8 cellular contexts compared by ENCODE assay signal in the genomic region with DNA sequence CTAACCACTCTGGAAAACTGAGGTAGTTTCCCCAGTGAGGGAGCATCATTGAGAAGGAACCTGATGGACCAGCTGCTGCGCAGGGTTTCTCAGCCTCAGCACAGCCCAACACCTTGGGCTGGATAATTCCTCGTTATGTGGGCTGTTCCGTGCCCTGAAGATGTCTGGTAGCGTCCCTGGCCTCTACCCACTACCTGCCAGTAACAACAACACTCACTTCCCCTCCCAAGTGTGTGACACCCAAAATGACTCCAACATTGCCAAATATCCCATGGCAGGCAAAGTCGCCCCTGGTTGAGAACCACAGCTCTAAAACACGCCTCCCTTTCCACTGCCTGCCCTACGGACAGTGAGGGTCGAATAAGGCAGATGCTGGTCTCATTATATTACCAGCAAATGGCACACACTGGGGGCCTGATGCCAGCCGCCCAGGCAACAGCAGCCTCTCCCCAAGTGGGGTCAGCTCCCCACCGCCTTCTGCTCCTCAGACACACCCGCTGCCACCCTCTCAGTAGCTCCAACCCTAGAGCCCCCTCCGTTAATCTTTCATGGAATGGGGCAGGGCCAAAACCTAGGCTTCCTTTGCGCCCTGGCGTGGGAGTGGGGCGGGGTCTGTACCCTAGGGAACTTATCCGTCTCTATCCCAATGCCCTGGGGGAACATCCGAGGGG. TPM values are rescaled to one million over a fixed set of nuclear protein-coding genes. Genes with fewer than 3 reads are reported as not detected.
DNase-seq lines count a peak whose midpoint lies in the region; TF ChIP-seq lines count a peak whose summit lies in the region.

No MANE protein-coding gene starts in this region.

- H3K36me3 Mint-ChIP-seq in T-helper 1 cell treated with Interleukin-12 subunit alpha and Interleukin-12 subunit beta and Interleukin-4 antibody, amounts not matched to agents 30 μg/mL and 1 μg/mL, for 36 hours (ENCODE audit: low read depth) = peaks cover 9% of the 10 kb centered on the region

- DNase-seq in T-helper 1 cell (no peak), iPS DF 6.9 (ENCODE audit: low read depth, low spot score) (no peak), suprapubic skin (ENCODE audit: low spot score in 2 of 2) (no peak), OCI-M1 (lab: John Stamatoyannopoulos, UW) (no peak), NCI-H1105 (lab: John Stamatoyannopoulos, UW) (no peak)
- no peak for DNase-seq in activated CD4-positive, alpha-beta T cell treated with anti-CD3 and anti-CD28 coated beads, Interleukin-2, amount 50 U/mL, for 4 hours

- H3K27me3 ChIP-seq in iPS DF 6.9 (ENCODE audit: control insufficient read depth, insufficient read depth, low read length) = no peaks in the 10 kb centered on the region
- H3K27me3 ChIP-seq in suprapubic skin = no peaks in the 10 kb centered on the region

- peaks cover 45% of the 10 kb centered on the region for H3K4me1 Mint-ChIP-seq in T-helper 1 cell treated with Interleukin-12 subunit alpha and Interleukin-12 subunit beta and Interleukin-4 antibody, amounts not matched to agents 30 μg/mL and 1 μg/mL, for 36 hours (ENCODE audit: low read depth)

- H3K27ac ChIP-seq in VCaP (peak overlapping the region; percentile 63; the same call in 1 of the 2 replicates), iPS DF 6.9 (ENCODE audit: low read length) (no peak overlapping the region), suprapubic skin (peak overlapping the region; percentile 85)

- H3K27ac Mint-ChIP-seq in T-helper 1 cell treated with Interleukin-12 subunit alpha and Interleukin-12 subunit beta and Interleukin-4 antibody, amounts not matched to agents 30 μg/mL and 1 μg/mL, for 36 hours = peak overlapping the region; percentile 68

- peak overlapping the region; percentile 91 for H3K4me3 Mint-ChIP-seq in T-helper 1 cell treated with Interleukin-12 subunit alpha and Interleukin-12 subunit beta and Interleukin-4 antibody, amounts not matched to agents 30 μg/mL and 1 μg/mL, for 36 hours

- H3K9me3 ChIP-seq in iPS DF 6.9 (ENCODE audit: control insufficient read depth, insufficient read depth, low read length) = no peaks in the 10 kb centered on the region
- H3K9me3 ChIP-seq in suprapubic skin = no peaks in the 10 kb centered on the region

- peak in 1 of 2 donors; percentile 23 for TF ChIP-seq POLR2A in suprapubic skin (IDR thresholded peaks at IDR 0.05)

- no CpG with 5 or more reads among the region's 17 CpGs for WGBS in iPS DF 6.9 (ENCODE audit: insufficient coverage, insufficient read length)
- 37% methylated on average over 12 of the region's 17 CpGs for WGBS in suprapubic skin

- H3K36me3 ChIP-seq in iPS DF 6.9 (ENCODE audit: control insufficient read depth, insufficient read depth, low read length) = no peaks in the 10 kb centered on the region
- no peaks in the 10 kb centered on the region for H3K36me3 ChIP-seq in suprapubic skin

- no peak for TF ChIP-seq EP300 in suprapubic skin (IDR thresholded peaks at IDR 0.05)

- H3K4me1 ChIP-seq in iPS DF 6.9 (ENCODE audit: control insufficient read depth, insufficient read depth, low read length) = peaks cover 11% of the 10 kb centered on the region
- H3K4me1 ChIP-seq in suprapubic skin = peaks cover 50% of the 10 kb centered on the region

- no peaks in the 10 kb centered on the region for H3K27me3 Mint-ChIP-seq in T-helper 1 cell treated with Interleukin-12 subunit alpha and Interleukin-12 subunit beta and Interleukin-4 antibody, amounts not matched to agents 30 μg/mL and 1 μg/mL, for 36 hours (ENCODE audit: low read depth)

- no peaks in the 10 kb centered on the region for H3K9me3 Mint-ChIP-seq in T-helper 1 cell treated with Interleukin-12 subunit alpha and Interleukin-12 subunit beta and Interleukin-4 antibody, amounts not matched to agents 30 μg/mL and 1 μg/mL, for 36 hours

- H3K4me3 ChIP-seq in iPS DF 6.9 (ENCODE audit: low read length) (peak overlapping the region; percentile 54; the same call in 1 of the 2 replicates), suprapubic skin (peak overlapping the region; percentile 69)

- no peak for TF ChIP-seq CTCF in VCaP (conservative IDR thresholded peaks at IDR 0.05)
- TF ChIP-seq CTCF in suprapubic skin (IDR thresholded peaks at IDR 0.05) = no peak

RNA-seq across cellular contexts. Expression of a gene that starts 1.0 kb away (rescaled TPM):
- total RNA-seq in suprapubic skin = 10 to 100 TPM; 45.9 to 82.6 (median 52.6) TPM

RNA-seq across cellular contexts. Expression of a gene that starts 32.8 kb away (rescaled TPM):
- not detected for total RNA-seq in suprapubic skin

RNA-seq across cellular contexts. Expression of a gene that starts 37.3 kb away (rescaled TPM):
- 10 to 100 TPM in 2 of 4 donors, 1 to 10 TPM in 2; 2.8 to 18.2 (median 10.4) TPM for total RNA-seq in suprapubic skin

RNA-seq across cellular contexts. Expression of a gene that starts 39.6 kb away (rescaled TPM):
- 1 to 10 TPM in 3 of 4 donors, not detected in 1; 1.3 to 2.8 (median 2.2) TPM for total RNA-seq in suprapubic skin

RNA-seq across cellular contexts. Expression of a gene that starts 47.3 kb away (rescaled TPM):
- 10 to 100 TPM; 31.3 to 42.0 (median 37.7) TPM for total RNA-seq in suprapubic skin
